22 cellular contexts compared by ENCODE assay signal in genomic region chr2:157726946-157727345, GRCh38.
A peak's percentile ranks its signal among the peaks of the same experiment; 100 is the strongest.
DNase-seq lines count a peak whose midpoint lies in the region; ATAC-seq, FAIRE-seq and TF ChIP-seq lines count a peak whose summit lies in the region.
"Had no signal": no experiment of that assay in that cellular context is flagged by ENCODE, and none has a peak within 500 bp of the region (broad histone marks: within the 10 kb centered on the region; RNA-seq: fewer than 3 reads in every experiment).

No MANE protein-coding gene starts in this region.

- TF ChIP-seq CTCF in MCF 10A (IDR thresholded peaks at IDR 0.05; ENCODE audit: unreplicated experiment) (no peak), breast epithelium (IDR thresholded peaks at IDR 0.05) (no peak), bronchial epithelial cell (IDR thresholded peaks at IDR 0.05; ENCODE audit: insufficient read depth, low read length, severe bottlenecking) (no peak), lung (IDR thresholded peaks at IDR 0.05; ENCODE audit: control extremely low read depth, extremely low read depth) (no peak), upper lobe of right lung (IDR thresholded peaks at IDR 0.05) (no peak)

- peaks cover 30% of the 10 kb centered on the region for H3K9me3 Mint-ChIP-seq in MCF 10A (ENCODE audit: unreplicated experiment)
- H3K9me3 Mint-ChIP-seq in stimulated activated memory B cell treated with anti-CD40 and anti-IgM and Interleukin-4, amounts not matched to agents 10 μg/mL and 1 μg/mL and 100 μg/mL, for 72 hours, result peaks cover 24% of the 10 kb centered on the region

- no peaks in the 10 kb centered on the region for H3K4me1 Mint-ChIP-seq in MCF 10A (ENCODE audit: insufficient read depth, unreplicated experiment)
- peaks cover 7% of the 10 kb centered on the region for H3K4me1 Mint-ChIP-seq in stimulated activated memory B cell treated with anti-CD40 and anti-IgM and Interleukin-4, amounts not matched to agents 10 μg/mL and 1 μg/mL and 100 μg/mL, for 72 hours
- H3K4me1 Mint-ChIP-seq: CD14-positive monocyte had no signal

- no peak overlapping the region for H3K4me3 Mint-ChIP-seq in MCF 10A (ENCODE audit: unreplicated experiment)
- H3K4me3 Mint-ChIP-seq in stimulated activated memory B cell treated with anti-CD40 and anti-IgM and Interleukin-4, amounts not matched to agents 10 μg/mL and 1 μg/mL and 100 μg/mL, for 72 hours, result no peak overlapping the region
- H3K4me3 Mint-ChIP-seq: CD14-positive monocyte had no signal

- H3K27me3 Mint-ChIP-seq in MCF 10A (ENCODE audit: insufficient read depth, unreplicated experiment), result no peaks in the 10 kb centered on the region
- H3K27me3 Mint-ChIP-seq in stimulated activated memory B cell treated with anti-CD40 and anti-IgM and Interleukin-4, amounts not matched to agents 10 μg/mL and 1 μg/mL and 100 μg/mL, for 72 hours, result no peaks in the 10 kb centered on the region

- no peak overlapping the region for H3K27ac ChIP-seq in breast epithelium
- no peak overlapping the region for H3K27ac ChIP-seq in lung (ENCODE audit: low read depth in 1 of 2, low read length in 1 of 2)
- H3K27ac ChIP-seq in upper lobe of right lung, result no peak overlapping the region

- BruUV-seq in MCF 10A (replicated peaks; lab: Mats Ljungman, UMichigan), result no TSS peak

- ATAC-seq in lung (ENCODE audit: insufficient read depth, low FRiP score), result peak; percentile 81
- peak; percentile 69 for ATAC-seq in upper lobe of right lung
- ATAC-seq in HG02970 (IDR thresholded peaks at IDR 0.05; ENCODE audit: low FRiP score, unreplicated experiment), result no peak
- ATAC-seq in stimulated activated memory B cell treated with anti-CD40 and anti-IgM and Interleukin-4, amounts not matched to agents 10 μg/mL and 1 μg/mL and 100 μg/mL, for 72 hours, result no peak

- DNase-seq in MCF 10A (ENCODE audit: unreplicated experiment), result no peak
- no peak for DNase-seq in breast epithelium (ENCODE audit: low spot score in 2 of 2)
- DNase-seq in bronchial epithelial cell (ENCODE audit: low read depth), result peak; percentile 24
- DNase-seq in lung (ENCODE audit: low spot score), result no peak
- no peak for DNase-seq in upper lobe of right lung
- no peak for DNase-seq in HTR-8/SVneo (ENCODE audit: insufficient read length, low spot score)
- DNase-seq: 8988T, ACHN, BE2C, KBM-7, NCI-H1048, NCI-H1436, NCI-H187, NCI-H2081 treated with DMSO at 0.1 percent for 48 hours, NCI-H446 treated with DMSO at 0.1 percent for 48 hours, NCI-H526 treated with DMSO at 0.1 percent for 48 hours, Right ventricle myocardium superior, RPMI8226 had no signal

- peak overlapping the region; percentile 7 for H3K27ac Mint-ChIP-seq in MCF 10A (ENCODE audit: low read depth, unreplicated experiment)
- no peak overlapping the region for H3K27ac Mint-ChIP-seq in stimulated activated memory B cell treated with anti-CD40 and anti-IgM and Interleukin-4, amounts not matched to agents 10 μg/mL and 1 μg/mL and 100 μg/mL, for 72 hours
- H3K27ac Mint-ChIP-seq: CD14-positive monocyte had no signal

- no peak for FAIRE-seq in bronchial epithelial cell (lab: Jason Lieb, UNC)
- FAIRE-seq in HTR-8/SVneo (lab: Jason Lieb, UNC), result no peak
- FAIRE-seq: GM19239 had no signal

- H3K4me1 ChIP-seq in breast epithelium, result no peaks in the 10 kb centered on the region
- no peaks in the 10 kb centered on the region for H3K4me1 ChIP-seq in lung (ENCODE audit: control insufficient read depth in 2 of 2, insufficient read depth in 2 of 2, low read length in 2 of 2)
- H3K4me1 ChIP-seq in upper lobe of right lung, result no peaks in the 10 kb centered on the region
- H3K4me1 ChIP-seq: BE2C had no signal

- H3K4me3 ChIP-seq in breast epithelium, result no peak overlapping the region
- no peak overlapping the region for H3K4me3 ChIP-seq in bronchial epithelial cell (ENCODE audit: low read depth, low read length)
- no peak overlapping the region for H3K4me3 ChIP-seq in lung
- no peak overlapping the region for H3K4me3 ChIP-seq in upper lobe of right lung

- intact Hi-C loops in MCF 10A (cut with micrococcal nuclease) (no loop called here), breast epithelium (cut with DNase I; ENCODE audit: low total_unique reads) (no loop called here), upper lobe of right lung (cut with DNase I) (no loop called here)

- no peak for TF ChIP-seq POLR2A in breast epithelium (IDR thresholded peaks at IDR 0.05)

- H3K9me3 ChIP-seq in breast epithelium (peaks cover 4 to 36% of the 10 kb centered on the region in 2 donors), lung (ENCODE audit: control insufficient read depth in 2 of 2, insufficient read depth in 1 of 2, low read length in 1 of 2) (peaks cover 0 to 13% of the 10 kb centered on the region in 2 donors), upper lobe of right lung (peaks cover 11% of the 10 kb centered on the region)
- H3K9me3 ChIP-seq: BE2C had no signal

- POLR2A ChIA-PET in MCF 10A (lab: Yijun Ruan, JAX), result interaction anchor here (2.0 kb wide), 1 partner anchor 10 kb away, joined by 6 read pairs; no protein-coding TSS in a partner anchor

- peaks cover 17% of the 10 kb centered on the region for H3K36me3 Mint-ChIP-seq in MCF 10A (ENCODE audit: insufficient read depth, unreplicated experiment)
- H3K36me3 Mint-ChIP-seq in stimulated activated memory B cell treated with anti-CD40 and anti-IgM and Interleukin-4, amounts not matched to agents 10 μg/mL and 1 μg/mL and 100 μg/mL, for 72 hours, result peaks cover 81% of the 10 kb centered on the region

- H3K27me3 ChIP-seq in breast epithelium, result no peaks in the 10 kb centered on the region
- no peaks in the 10 kb centered on the region for H3K27me3 ChIP-seq in bronchial epithelial cell (ENCODE audit: control insufficient read depth, insufficient read depth, low read length)
- no peaks in the 10 kb centered on the region for H3K27me3 ChIP-seq in lung (ENCODE audit: control insufficient read depth, insufficient read depth)
- no peaks in the 10 kb centered on the region for H3K27me3 ChIP-seq in upper lobe of right lung
- H3K27me3 ChIP-seq: BE2C had no signal

- WGBS in lung, 2 donors, result 53 to 74% methylated on average over 1 of the region's 1 CpG

- CTCF ChIA-PET in MCF 10A (lab: Yijun Ruan, JAX), result no interaction called here

- H3K36me3 ChIP-seq in breast epithelium, result no peaks in the 10 kb centered on the region
- peaks cover 2% of the 10 kb centered on the region for H3K36me3 ChIP-seq in bronchial epithelial cell (ENCODE audit: control insufficient read depth, insufficient read depth, low read length)
- peaks cover 0 to 13% of the 10 kb centered on the region in 2 donors for H3K36me3 ChIP-seq in lung (ENCODE audit: control insufficient read depth in 2 of 2, insufficient read depth in 2 of 2, low read length in 2 of 2)
- no peaks in the 10 kb centered on the region for H3K36me3 ChIP-seq in upper lobe of right lung
- H3K36me3 ChIP-seq: BE2C had no signal

Comparison
In these comparisons a context has a peak if more than half of its experiments do, and no peak if none do; other contexts are left out.
1. ATAC-seq: peak in lung (single experiment) and upper lobe of right lung (single experiment); none in HG02970 (single experiment) and stimulated activated memory B cell treated with anti-CD40 and anti-IgM and Interleukin-4, amounts not matched to agents 10 μg/mL and 1 μg/mL and 100 μg/mL, for 72 hours (single experiment).